11 cellular contexts compared by ENCODE assay signal in the genomic region with DNA sequence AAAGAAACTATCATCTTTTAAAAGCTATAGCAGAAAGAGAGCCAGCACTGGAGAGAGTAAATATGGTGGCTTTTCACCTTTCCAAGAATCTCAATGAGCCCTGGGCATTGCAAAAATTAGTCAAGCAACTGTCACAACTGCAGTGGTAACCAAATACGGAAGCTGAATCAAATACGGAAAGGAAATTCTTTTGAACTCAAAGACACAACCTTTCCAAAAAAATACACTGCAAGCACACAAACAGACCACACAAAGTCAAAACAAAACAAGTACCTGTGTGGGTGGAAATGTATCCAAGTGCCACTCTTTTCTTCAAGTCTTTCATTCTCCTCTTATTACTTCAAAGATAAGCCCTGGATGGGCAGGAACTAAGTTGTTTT. TPM values are rescaled to one million over a fixed set of nuclear protein-coding genes. Genes with fewer than 3 reads are reported as not detected.
DNase-seq lines count a peak whose midpoint lies in the region; ATAC-seq and TF ChIP-seq lines count a peak whose summit lies in the region.
"Had no signal": no experiment of that assay in that cellular context is flagged by ENCODE, and none has a peak within 500 bp of the region (broad histone marks: within the 10 kb centered on the region; RNA-seq: fewer than 3 reads in every experiment).

No MANE protein-coding gene starts in this region.

- TF ChIP-seq EP300 in transverse colon (IDR thresholded peaks at IDR 0.05; ENCODE audit: low read depth), result no peak

- in situ Hi-C loops in transverse colon (cut with MboI; ENCODE audit: low pct_ligation_motif_present in 1 of 4, low pct_unique_long_range_greater_than_20kb in 1 of 4, low sequenced_read_pairs in 3 of 4), result no loop called here

- H3K36me3 ChIP-seq in transverse colon (no peaks in the 10 kb centered on the region), upper lobe of right lung (no peaks in the 10 kb centered on the region)

- no peak overlapping the region for H3K4me3 ChIP-seq in transverse colon
- no peak overlapping the region for H3K4me3 ChIP-seq in upper lobe of right lung

- H3K4me3 Mint-ChIP-seq in activated naive CD4-positive, alpha-beta T cell treated with anti-CD3 and anti-CD28 coated beads for 36 hours, result no peak overlapping the region
- H3K4me3 Mint-ChIP-seq in activated T-helper 17 cell treated with anti-CD3 and anti-CD28 coated beads, Interleukin-2, amount 50 U/mL, for 72 hours, result peak overlapping the region; percentile 74
- H3K4me3 Mint-ChIP-seq: B cell had no signal

- CTCF ChIA-PET in activated naive CD4-positive, alpha-beta T cell treated with anti-CD3 and anti-CD28 coated beads for 36 hours (lab: Charles Lee), result interaction anchor here (0.6 to 1.9 kb wide), 6 partner anchors 8 to 390 kb away, joined by 3 to 4 read pairs (median 3); a partner anchor contains a TSS

- no peak for TF ChIP-seq POLR2A in transverse colon (IDR thresholded peaks at IDR 0.05)

- H3K4me1 Mint-ChIP-seq in activated naive CD4-positive, alpha-beta T cell treated with anti-CD3 and anti-CD28 coated beads for 36 hours (ENCODE audit: low read depth), result peaks cover 60% of the 10 kb centered on the region
- H3K4me1 Mint-ChIP-seq in activated T-helper 17 cell treated with anti-CD3 and anti-CD28 coated beads, Interleukin-2, amount 50 U/mL, for 72 hours, result peaks cover 38% of the 10 kb centered on the region

- no peaks in the 10 kb centered on the region for H3K9me3 Mint-ChIP-seq in activated naive CD4-positive, alpha-beta T cell treated with anti-CD3 and anti-CD28 coated beads for 36 hours
- no peaks in the 10 kb centered on the region for H3K9me3 Mint-ChIP-seq in activated T-helper 17 cell treated with anti-CD3 and anti-CD28 coated beads, Interleukin-2, amount 50 U/mL, for 72 hours

- H3K27ac ChIP-seq in transverse colon (peak overlapping the region; percentile 55 to 96 (median 62)), upper lobe of right lung (no peak overlapping the region)

- ATAC-seq in HG03108 (IDR thresholded peaks at IDR 0.05; ENCODE audit: unreplicated experiment), result peak; percentile 66
- peak; percentile 74 for ATAC-seq in activated T-helper 17 cell treated with anti-CD3 and anti-CD28 coated beads, Interleukin-2, amount 50 U/mL, for 72 hours (replicated peaks)
- ATAC-seq in upper lobe of right lung, result no peak

- TF ChIP-seq CTCF in transverse colon (IDR thresholded peaks at IDR 0.05) (no peak), upper lobe of right lung (IDR thresholded peaks at IDR 0.05) (no peak)

- intact Hi-C loops in activated naive CD4-positive, alpha-beta T cell treated with anti-CD3 and anti-CD28 coated beads for 36 hours (cut with micrococcal nuclease), result loop anchor here (1.0 to 10.0 kb wide), 7 partner anchors 8 to 1389 kb away; a partner anchor contains a TSS
- intact Hi-C loops in transverse colon (cut with DNase I; ENCODE audit: low total_unique reads) (no loop called here), upper lobe of right lung (cut with DNase I) (no loop called here)

- H3K4me1 ChIP-seq in transverse colon (peaks cover 21 to 83% (median 67%) of the 10 kb centered on the region in 4 donors), upper lobe of right lung (peaks cover 28% of the 10 kb centered on the region)

- 32 to 39% methylated on average over 2 of the region's 2 CpGs for WGBS in transverse colon (ENCODE audit: low coverage in 1 of 2), 2 donors

- no peaks in the 10 kb centered on the region for H3K27me3 Mint-ChIP-seq in activated naive CD4-positive, alpha-beta T cell treated with anti-CD3 and anti-CD28 coated beads for 36 hours (ENCODE audit: low read depth)
- no peaks in the 10 kb centered on the region for H3K27me3 Mint-ChIP-seq in activated T-helper 17 cell treated with anti-CD3 and anti-CD28 coated beads, Interleukin-2, amount 50 U/mL, for 72 hours
- H3K27me3 Mint-ChIP-seq: B cell had no signal

- DNase-seq in activated naive CD4-positive, alpha-beta T cell treated with anti-CD3 and anti-CD28 coated beads for 36 hours, result peak; percentile 54
- DNase-seq in activated naive CD4-positive, alpha-beta T cell (lab: John Stamatoyannopoulos, UW), result no peak
- no peak for DNase-seq in transverse colon
- no peak for DNase-seq in mesenteric fat pad (ENCODE audit: low spot score)
- no peak for DNase-seq in ecto neural progenitor cell (ENCODE audit: low spot score)
- DNase-seq in upper lobe of right lung, result no peak
- DNase-seq: glutamatergic neuron, SHP77 treated with DMSO at 0.1 percent for 48 hours had no signal

- H3K36me3 Mint-ChIP-seq in activated naive CD4-positive, alpha-beta T cell treated with anti-CD3 and anti-CD28 coated beads for 36 hours (ENCODE audit: low read depth), result no peaks in the 10 kb centered on the region
- H3K36me3 Mint-ChIP-seq in activated T-helper 17 cell treated with anti-CD3 and anti-CD28 coated beads, Interleukin-2, amount 50 U/mL, for 72 hours (ENCODE audit: low read depth), result peaks cover 7% of the 10 kb centered on the region

- H3K9me3 ChIP-seq in transverse colon (no peaks in the 10 kb centered on the region), upper lobe of right lung (no peaks in the 10 kb centered on the region)

- H3K27me3 ChIP-seq in transverse colon (no peaks in the 10 kb centered on the region), upper lobe of right lung (no peaks in the 10 kb centered on the region)

- H3K27ac Mint-ChIP-seq in activated naive CD4-positive, alpha-beta T cell treated with anti-CD3 and anti-CD28 coated beads for 36 hours, result no peak overlapping the region
- H3K27ac Mint-ChIP-seq in activated T-helper 17 cell treated with anti-CD3 and anti-CD28 coated beads, Interleukin-2, amount 50 U/mL, for 72 hours, result peak overlapping the region; percentile 92
- H3K27ac Mint-ChIP-seq: B cell had no signal

RNA-seq across cellular contexts. Expression of a gene that starts 17.6 kb away (rescaled TPM):
- total RNA-seq in activated naive CD4-positive, alpha-beta T cell treated with anti-CD3 and anti-CD28 coated beads for 36 hours, result 1 to 10 TPM; 6.3 to 7.7 TPM
- 10 to 100 TPM; 34.3 to 42.4 TPM for total RNA-seq in activated T-helper 17 cell treated with anti-CD3 and anti-CD28 coated beads, Interleukin-2, amount 50 U/mL, for 72 hours
- total RNA-seq in transverse colon (100 to 1,000 TPM in 1 of 4 donors, 10 to 100 TPM in 3; 67.3 to 175 (median 95.0) TPM), mesenteric fat pad (57.5 TPM), upper lobe of right lung (57.5 TPM)
